ENCODE assay signal across 8 cellular contexts in the genomic region with DNA sequence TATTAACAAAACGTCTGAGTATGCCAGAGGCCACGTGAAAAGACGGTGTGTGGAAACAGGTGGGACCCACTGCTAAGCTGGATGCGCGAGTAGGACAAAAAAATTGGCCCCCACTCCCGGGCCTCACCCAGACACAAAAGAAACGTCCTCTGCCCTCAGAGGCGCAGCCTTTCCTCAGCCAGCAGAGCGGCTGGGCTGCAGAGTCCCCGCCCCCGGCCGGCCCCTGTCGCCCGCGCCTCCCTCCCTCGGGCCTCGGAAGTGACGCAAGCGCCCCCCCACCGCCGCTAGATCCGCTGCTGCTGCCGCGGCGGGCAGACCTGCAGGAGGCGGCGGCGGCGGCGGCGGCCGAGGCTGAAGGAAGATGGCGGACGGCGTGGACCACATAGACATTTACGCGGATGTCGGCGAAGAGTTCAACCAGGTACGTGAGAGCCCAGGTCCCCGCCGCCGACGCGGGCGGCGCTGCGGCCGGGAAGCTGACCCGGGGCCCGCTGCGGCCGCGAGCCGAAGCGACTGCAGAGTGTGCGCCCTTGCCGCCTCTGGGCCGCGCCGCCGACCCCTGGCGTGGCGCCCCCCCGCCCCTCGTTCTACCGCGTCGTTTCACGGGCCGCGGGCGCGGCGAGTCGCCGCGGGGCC. TPM values are rescaled to one million over a fixed set of nuclear protein-coding genes. Genes with fewer than 3 reads are reported as not detected.
A peak's percentile ranks its signal among the peaks of the same experiment; 100 is the strongest.
DNase-seq lines count a peak whose midpoint lies in the region; ATAC-seq and TF ChIP-seq lines count a peak whose summit lies in the region.

A gene with protein sequence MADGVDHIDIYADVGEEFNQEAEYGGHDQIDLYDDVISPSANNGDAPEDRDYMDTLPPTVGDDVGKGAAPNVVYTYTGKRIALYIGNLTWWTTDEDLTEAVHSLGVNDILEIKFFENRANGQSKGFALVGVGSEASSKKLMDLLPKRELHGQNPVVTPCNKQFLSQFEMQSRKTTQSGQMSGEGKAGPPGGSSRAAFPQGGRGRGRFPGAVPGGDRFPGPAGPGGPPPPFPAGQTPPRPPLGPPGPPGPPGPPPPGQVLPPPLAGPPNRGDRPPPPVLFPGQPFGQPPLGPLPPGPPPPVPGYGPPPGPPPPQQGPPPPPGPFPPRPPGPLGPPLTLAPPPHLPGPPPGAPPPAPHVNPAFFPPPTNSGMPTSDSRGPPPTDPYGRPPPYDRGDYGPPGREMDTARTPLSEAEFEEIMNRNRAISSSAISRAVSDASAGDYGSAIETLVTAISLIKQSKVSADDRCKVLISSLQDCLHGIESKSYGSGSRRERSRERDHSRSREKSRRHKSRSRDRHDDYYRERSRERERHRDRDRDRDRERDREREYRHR (plus strand): TSS at position 284 of the 636 bp plus-strand sequence. CDS start 78 bp downstream, at position 362.

- H3K27ac ChIP-seq in ascending aorta (peak within 1 kb of the TSS; percentile 90 to 94), right cardiac atrium (ENCODE audit: low read length) (peak within 1 kb of the TSS; percentile 71), uterus (peak within 1 kb of the TSS; percentile 96)

- H3K9me3 ChIP-seq in ascending aorta (no peaks in the 10 kb centered on the region), right cardiac atrium (ENCODE audit: control insufficient read depth, low read length) (no peaks in the 10 kb centered on the region), uterus (no peaks in the 10 kb centered on the region)

- H3K4me1 ChIP-seq in ascending aorta (peaks cover 0 to 19% of the 10 kb centered on the region in 2 donors), right cardiac atrium (ENCODE audit: control insufficient read depth, insufficient read depth, low read length) (no peaks in the 10 kb centered on the region), uterus (no peaks in the 10 kb centered on the region)

- H3K27ac Mint-ChIP-seq in T-helper 2 cell treated with Interferon-gamma antibody and Interleukin-4, amounts not matched to agents 5 μg/mL and 100 μg/mL, for 36 hours, result peak within 1 kb of the TSS; percentile 99

- under 1% methylated on average over 77 of the region's 78 CpGs for WGBS in right cardiac atrium

- H3K4me1 Mint-ChIP-seq in T-helper 2 cell treated with Interferon-gamma antibody and Interleukin-4, amounts not matched to agents 5 μg/mL and 100 μg/mL, for 36 hours (ENCODE audit: low read depth), result peaks cover 40% of the 10 kb centered on the region

- H3K4me3 ChIP-seq in ascending aorta, result peak within 1 kb of the TSS; percentile 92 to 93
- peak within 1 kb of the TSS; percentile 73 for H3K4me3 ChIP-seq in right cardiac atrium (ENCODE audit: low read length)
- peak within 1 kb of the TSS; percentile 65 to 94 for H3K4me3 ChIP-seq in uterus

- TF ChIP-seq CTCF in ascending aorta (IDR thresholded peaks at IDR 0.05) (no peak), uterus (IDR thresholded peaks at IDR 0.05) (peak in 1 of 4 experiments; percentile 29)

- H3K27me3 ChIP-seq in ascending aorta, result no peaks in the 10 kb centered on the region
- no peaks in the 10 kb centered on the region for H3K27me3 ChIP-seq in right cardiac atrium (ENCODE audit: control insufficient read depth, insufficient read depth)
- H3K27me3 ChIP-seq in uterus, result no peaks in the 10 kb centered on the region

- peak within 1 kb of the TSS; percentile 99 for H3K4me3 Mint-ChIP-seq in T-helper 2 cell treated with Interferon-gamma antibody and Interleukin-4, amounts not matched to agents 5 μg/mL and 100 μg/mL, for 36 hours

- intact Hi-C loops in ascending aorta (cut with DNase I), result loop anchor here (1.0 to 5.0 kb wide), 6 partner anchors 82 to 1972 kb away; a partner anchor contains a TSS
- intact Hi-C loops in right cardiac atrium (cut with DNase I), result no loop called here
- intact Hi-C loops in uterus (cut with DNase I; ENCODE audit: low total_unique reads), result no loop called here

- no peaks in the 10 kb centered on the region for H3K9me3 Mint-ChIP-seq in T-helper 2 cell treated with Interferon-gamma antibody and Interleukin-4, amounts not matched to agents 5 μg/mL and 100 μg/mL, for 36 hours

- DNase-seq in NCI-H2029 (lab: John Stamatoyannopoulos, UW) (peak; percentile 94), ascending aorta (ENCODE audit: low spot score in 2 of 2) (peak; percentile 71 to 96), right cardiac atrium (peak; percentile 97 to 99 (median 98)), putamen (ENCODE audit: low spot score) (peak; percentile 95), uterus (peak; percentile 94 to 96)
- DNase-seq in T-helper 2 cell treated with Interferon-gamma antibody and Interleukin-4, amounts not matched to agents 5 μg/mL and 100 μg/mL, for 36 hours (ENCODE audit: low spot score), result peak; percentile 94

- peaks cover 20% of the 10 kb centered on the region for H3K36me3 Mint-ChIP-seq in T-helper 2 cell treated with Interferon-gamma antibody and Interleukin-4, amounts not matched to agents 5 μg/mL and 100 μg/mL, for 36 hours (ENCODE audit: low read depth)

- H3K36me3 ChIP-seq in ascending aorta (no peaks in the 10 kb centered on the region), uterus (no peaks in the 10 kb centered on the region)

- TF ChIP-seq POLR2A in uterus (IDR thresholded peaks at IDR 0.05), result peak; percentile 95 to 99

- H3K27me3 Mint-ChIP-seq in T-helper 2 cell treated with Interferon-gamma antibody and Interleukin-4, amounts not matched to agents 5 μg/mL and 100 μg/mL, for 36 hours (ENCODE audit: low read depth), result no peaks in the 10 kb centered on the region

- ATAC-seq in GM18508 (IDR thresholded peaks at IDR 0.05; ENCODE audit: insufficient read depth, unreplicated experiment), result peak; percentile 66
- peak; percentile 92 for ATAC-seq in HG02981 (IDR thresholded peaks at IDR 0.05; ENCODE audit: unreplicated experiment)
- ATAC-seq in right cardiac atrium, result peak; percentile 100

RNA-seq across cellular contexts. Expression of the gene that starts here (rescaled TPM):
- 29.2 TPM for total RNA-seq in ascending aorta
- total RNA-seq in right cardiac atrium, result 10 to 100 TPM; 32.0 to 44.8 (median 41.2) TPM
- 21.1 TPM for polyA plus RNA-seq in right cardiac atrium
- 100 to 1,000 TPM in 2 of 4 donors, 10 to 100 TPM in 2; 27.7 to 111 (median 72.6) TPM for total RNA-seq in uterus

Comparison
In these comparisons a context has a peak if more than half of its experiments do, and no peak if none do; other contexts are left out.
1. Peak in every context shown above with its lines: DNase-seq, ATAC-seq, H3K4me3 ChIP-seq and H3K27ac ChIP-seq.